In genomic region chr6:67009818-67010217, GRCh38 we compare ENCODE assay signal across 16 cellular contexts.
DNase-seq lines count a peak whose midpoint lies in the region; ATAC-seq, FAIRE-seq and TF ChIP-seq lines count a peak whose summit lies in the region.
"Had no signal": no experiment of that assay in that cellular context is flagged by ENCODE, and none has a peak within 500 bp of the region (broad histone marks: within the 10 kb centered on the region; RNA-seq: fewer than 3 reads in every experiment).

No MANE protein-coding gene starts in this region.

- H3K9me2 ChIP-seq in SU-DHL-6 (replicated peaks; ENCODE audit: insufficient read depth, low read length): no peaks in the 10 kb centered on the region

- no peaks in the 10 kb centered on the region for H3F3A ChIP-seq in SU-DHL-6 (ENCODE audit: insufficient read depth)

- H4K20me1 ChIP-seq in SU-DHL-6 (ENCODE audit: low read depth, low read length) (no peaks in the 10 kb centered on the region), keratinocyte (ENCODE audit: control insufficient read depth, extremely low read depth, insufficient read depth, low read length) (no peaks in the 10 kb centered on the region)

- H2AFZ ChIP-seq in SU-DHL-6 (ENCODE audit: low read depth, low read length, severe bottlenecking) (peak overlapping the region; percentile 72), keratinocyte (ENCODE audit: control insufficient read depth, low read length) (no peak overlapping the region)

- H3K27ac ChIP-seq in SU-DHL-6 (ENCODE audit: low read depth, low read length): no peak overlapping the region
- no peak overlapping the region for H3K27ac ChIP-seq in keratinocyte (ENCODE audit: control insufficient read depth, insufficient read depth, low read length)
- H3K27ac ChIP-seq: epithelial cell of prostate, lower lobe of right lung, SJCRH30, skin epidermis had no signal

- no peak for FAIRE-seq in keratinocyte (lab: Jason Lieb, UNC)

- no peak for DNase-seq in LNCaP clone FGC (ENCODE audit: low read depth)
- DNase-seq in keratinocyte (ENCODE audit: low read depth, low spot score): no peak
- DNase-seq in left lobe of liver (ENCODE audit: low spot score): no peak
- no peak for DNase-seq in glomerular visceral epithelial cell (ENCODE audit: extremely low spot score)
- DNase-seq: central memory CD4-positive, alpha-beta T cell; COR-L47; hypothalamus; lower lobe of right lung; MG63; NCI-H2227 treated with DMSO at 0.1 percent for 48 hours; SJCRH30 had no signal

- H3K4me1 ChIP-seq in keratinocyte (ENCODE audit: control insufficient read depth, extremely low read depth, insufficient read depth, low read length): no peaks in the 10 kb centered on the region
- H3K4me1 ChIP-seq: lower lobe of right lung, SJCRH30 had no signal

- H3K27me3 ChIP-seq in SU-DHL-6 (ENCODE audit: low read length) (no peaks in the 10 kb centered on the region), keratinocyte (ENCODE audit: control insufficient read depth, extremely low read depth, insufficient read depth, low read length) (no peaks in the 10 kb centered on the region)
- H3K27me3 ChIP-seq: MG63, SJCRH30 had no signal

- H3K9me3 ChIP-seq in SU-DHL-6 (ENCODE audit: insufficient read depth, low read length) (no peaks in the 10 kb centered on the region), keratinocyte (ENCODE audit: control insufficient read depth, low read depth, low read length) (no peaks in the 10 kb centered on the region)
- H3K9me3 ChIP-seq: lower lobe of right lung, MG63, SJCRH30 had no signal

- dilution Hi-C loops in keratinocyte (cut with MboI; ENCODE audit: extremely low pct_ligation_motif_present, low sequenced_read_pairs): no loop called here

- no peak overlapping the region for H3K4me2 ChIP-seq in SU-DHL-6 (ENCODE audit: low read depth, low read length, poor library complexity, severe bottlenecking)
- H3K4me2 ChIP-seq in keratinocyte (ENCODE audit: control insufficient read depth, extremely low read depth, insufficient read depth, low read depth, low read length): no peak overlapping the region

- H3K4me3 ChIP-seq in LNCaP clone FGC (ENCODE audit: low read depth, low read length): no peak overlapping the region
- H3K4me3 ChIP-seq in SU-DHL-6 (ENCODE audit: insufficient read depth, low read length, poor library complexity, severe bottlenecking): no peak overlapping the region
- no peak overlapping the region for H3K4me3 ChIP-seq in keratinocyte (ENCODE audit: control insufficient read depth in 2 of 3, extremely low read depth in 1 of 3, insufficient read depth in 2 of 3, low read depth in 1 of 3, low read length in 3 of 3)
- H3K4me3 ChIP-seq: lower lobe of right lung, MG63, SJCRH30, skin epidermis had no signal

- peak; percentile 11; the same call in 1 of the 3 replicates for TF ChIP-seq CTCF in GM12872 (IDR thresholded peaks at IDR 0.05; ENCODE audit: insufficient read depth, low read depth, low read length)
- peak; percentile 53 for TF ChIP-seq CTCF in LNCaP clone FGC (IDR thresholded peaks at IDR 0.05; ENCODE audit: control insufficient read depth, extremely low read depth, insufficient read depth)
- TF ChIP-seq CTCF in SU-DHL-6 (IDR thresholded peaks at IDR 0.05; ENCODE audit: insufficient read depth, low read length, poor library complexity, severe bottlenecking): peak; percentile 13
- peak; percentile 13 to 56 (median 42) for TF ChIP-seq CTCF in keratinocyte (optimal IDR thresholded peaks at IDR 0.05 in 1 of 3, IDR thresholded peaks at IDR 0.05 in 1 of 3, conservative IDR thresholded peaks at IDR 0.05 in 1 of 3; ENCODE audit: extremely low read depth in 1 of 3, insufficient read depth in 2 of 3, low read length in 3 of 3)

- H3K9me1 ChIP-seq in keratinocyte (ENCODE audit: control insufficient read depth, extremely low read depth, insufficient read depth, low read length): no peaks in the 10 kb centered on the region

- H3K79me2 ChIP-seq in SU-DHL-6 (ENCODE audit: insufficient read depth, low read length) (no peaks in the 10 kb centered on the region), keratinocyte (ENCODE audit: control insufficient read depth, insufficient read depth, low read length) (no peaks in the 10 kb centered on the region)

- H3K9ac ChIP-seq in SU-DHL-6 (ENCODE audit: low read length) (no peak overlapping the region), keratinocyte (ENCODE audit: control insufficient read depth, extremely low read depth, insufficient read depth, low read length) (no peak overlapping the region)

- ATAC-seq in GM18907 (IDR thresholded peaks at IDR 0.05; ENCODE audit: unreplicated experiment): no peak
- no peak for ATAC-seq in left lobe of liver
- ATAC-seq: lower lobe of right lung had no signal

- H3K36me3 ChIP-seq in SU-DHL-6 (ENCODE audit: low read length) (no peaks in the 10 kb centered on the region), keratinocyte (ENCODE audit: control insufficient read depth in 2 of 2, extremely low read depth in 1 of 2, insufficient read depth in 2 of 2, low read length in 2 of 2) (no peaks in the 10 kb centered on the region)
- H3K36me3 ChIP-seq: lower lobe of right lung, MG63, SJCRH30 had no signal
